ENCODE assay signal across 1 cellular context in the genomic region with DNA sequence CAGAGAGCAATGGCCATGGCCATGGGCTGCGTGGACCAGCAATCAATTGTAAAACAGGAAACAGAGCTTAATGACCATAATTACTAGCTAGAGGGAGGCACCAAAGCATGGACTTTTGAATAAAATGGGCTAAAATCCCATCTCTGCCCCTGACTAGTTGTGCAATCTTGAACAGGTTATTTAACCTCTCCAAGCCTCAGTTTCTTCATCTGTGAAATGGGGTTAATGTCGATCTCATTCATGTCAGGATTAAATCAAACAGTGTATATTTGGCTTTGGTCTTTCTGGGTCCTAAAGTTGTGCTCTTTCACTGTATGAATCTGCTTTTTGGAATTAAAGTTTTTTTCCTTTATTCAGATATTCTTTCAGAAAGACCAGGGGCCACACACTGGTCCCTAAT.
TF ChIP-seq lines count a peak whose summit lies in the region.

No MANE protein-coding gene starts in this region.

TF ChIP-seq in GM23338, 12 proteins besides CTCF, POLR2A, EP300 and RAD21 (continued from another document):
- TF ChIP-seq ZNF462 (CRISPR knock-in tag; IDR thresholded peaks at IDR 0.05) (no peak), ZNF331 (CRISPR knock-in tag; IDR thresholded peaks at IDR 0.05; ENCODE audit: low read depth) (no peak), JUNB (IDR thresholded peaks at IDR 0.05; ENCODE audit: unreplicated experiment) (no peak), NANOG (IDR thresholded peaks at IDR 0.05; ENCODE audit: borderline replicate concordance) (no peak), STAT1 (IDR thresholded peaks at IDR 0.05; ENCODE audit: unreplicated experiment) (no peak), CREB1 (CRISPR knock-in tag; IDR thresholded peaks at IDR 0.05; ENCODE audit: low read depth) (no peak), EZH2 (IDR thresholded peaks at IDR 0.05; ENCODE audit: low read depth, unreplicated experiment) (no peak), ZNF114 (CRISPR knock-in tag; IDR thresholded peaks at IDR 0.05) (no peak), POLR2AphosphoS5 (IDR thresholded peaks at IDR 0.05; ENCODE audit: low read depth) (no peak)
- TF ChIP-seq, protein P1, sequence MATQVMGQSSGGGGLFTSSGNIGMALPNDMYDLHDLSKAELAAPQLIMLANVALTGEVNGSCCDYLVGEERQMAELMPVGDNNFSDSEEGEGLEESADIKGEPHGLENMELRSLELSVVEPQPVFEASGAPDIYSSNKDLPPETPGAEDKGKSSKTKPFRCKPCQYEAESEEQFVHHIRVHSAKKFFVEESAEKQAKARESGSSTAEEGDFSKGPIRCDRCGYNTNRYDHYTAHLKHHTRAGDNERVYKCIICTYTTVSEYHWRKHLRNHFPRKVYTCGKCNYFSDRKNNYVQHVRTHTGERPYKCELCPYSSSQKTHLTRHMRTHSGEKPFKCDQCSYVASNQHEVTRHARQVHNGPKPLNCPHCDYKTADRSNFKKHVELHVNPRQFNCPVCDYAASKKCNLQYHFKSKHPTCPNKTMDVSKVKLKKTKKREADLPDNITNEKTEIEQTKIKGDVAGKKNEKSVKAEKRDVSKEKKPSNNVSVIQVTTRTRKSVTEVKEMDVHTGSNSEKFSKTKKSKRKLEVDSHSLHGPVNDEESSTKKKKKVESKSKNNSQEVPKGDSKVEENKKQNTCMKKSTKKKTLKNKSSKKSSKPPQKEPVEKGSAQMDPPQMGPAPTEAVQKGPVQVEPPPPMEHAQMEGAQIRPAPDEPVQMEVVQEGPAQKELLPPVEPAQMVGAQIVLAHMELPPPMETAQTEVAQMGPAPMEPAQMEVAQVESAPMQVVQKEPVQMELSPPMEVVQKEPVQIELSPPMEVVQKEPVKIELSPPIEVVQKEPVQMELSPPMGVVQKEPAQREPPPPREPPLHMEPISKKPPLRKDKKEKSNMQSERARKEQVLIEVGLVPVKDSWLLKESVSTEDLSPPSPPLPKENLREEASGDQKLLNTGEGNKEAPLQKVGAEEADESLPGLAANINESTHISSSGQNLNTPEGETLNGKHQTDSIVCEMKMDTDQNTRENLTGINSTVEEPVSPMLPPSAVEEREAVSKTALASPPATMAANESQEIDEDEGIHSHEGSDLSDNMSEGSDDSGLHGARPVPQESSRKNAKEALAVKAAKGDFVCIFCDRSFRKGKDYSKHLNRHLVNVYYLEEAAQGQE (IDR thresholded peaks at IDR 0.05; ENCODE audit: unreplicated experiment): no peak
TF ChIP-seq in GM23338: peak in this region for 0.
